Comparison of ENCODE assay signal across 8 cellular contexts in the genomic region with DNA sequence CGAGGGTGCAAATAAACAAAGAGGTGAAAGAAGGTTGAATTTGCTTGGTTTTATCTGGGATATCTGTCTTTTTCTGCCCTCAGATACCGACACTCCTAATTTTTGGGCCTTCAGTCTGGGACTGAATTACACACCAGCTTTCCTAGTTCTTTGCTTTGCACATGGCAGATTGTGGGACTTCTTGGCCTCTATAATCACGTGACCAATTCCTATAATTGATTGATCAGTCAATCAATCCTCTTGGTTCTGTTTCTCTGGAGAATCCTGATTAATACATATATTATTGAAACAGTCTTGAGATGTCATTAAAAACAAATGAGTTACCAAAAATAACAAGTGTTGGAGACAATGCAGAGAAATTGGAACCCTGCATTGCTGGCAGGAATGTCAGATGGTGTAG.
"Had no signal": no experiment of that assay in that cellular context is flagged by ENCODE, and none has a peak within 500 bp of the region (broad histone marks: within the 10 kb centered on the region; RNA-seq: fewer than 3 reads in every experiment).

No MANE protein-coding gene starts in this region.

- ATAC-seq: GM12878 had no signal

- DNase-seq: GDM1, GF-D8 had no signal

- H3K4me3 ChIP-seq: GM12878 had no signal

- FAIRE-seq: G401.6, GM12878, GM12891, GM12892, GM18507, GM19239 had no signal
